31 cellular contexts compared by ENCODE assay signal in the genomic region with DNA sequence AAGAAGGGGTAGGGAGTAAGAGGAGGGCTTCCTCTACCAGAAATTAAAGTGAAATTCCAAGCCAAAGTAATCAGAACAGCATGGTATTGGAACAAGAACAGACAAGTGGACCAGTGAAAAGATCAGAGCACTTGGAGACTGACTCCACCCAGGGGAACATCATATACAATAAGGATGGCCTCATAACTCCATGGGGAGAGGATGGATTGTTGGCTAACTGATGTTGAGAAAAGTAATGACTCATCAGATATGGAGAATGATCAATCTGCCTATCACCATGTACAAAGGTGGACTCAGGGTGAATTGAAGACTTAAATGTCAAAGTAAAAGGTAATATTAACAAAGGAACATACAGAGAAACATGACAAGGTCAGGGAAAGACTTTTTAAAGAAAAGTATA. TPM values are rescaled to one million over a fixed set of nuclear protein-coding genes. Genes with fewer than 3 reads are reported as not detected.
"Had no signal": no experiment of that assay in that cellular context is flagged by ENCODE, and none has a peak within 500 bp of the region (broad histone marks: within the 10 kb centered on the region; RNA-seq: fewer than 3 reads in every experiment).

No MANE protein-coding gene starts in this region.

- FAIRE-seq: RCC 7860 had no signal

- H3K4me1 ChIP-seq: SJCRH30 had no signal

- H3K27ac ChIP-seq: PC-9, SJCRH30, SK-N-MC had no signal

- ATAC-seq: activated CD4-positive, alpha-beta T cell treated with anti-CD3 and anti-CD28 coated beads for 36 hours; activated CD4-positive, CD25-positive, alpha-beta regulatory T cell treated with anti-CD3 and anti-CD28 coated beads, Interleukin-2, amount 50 U/mL, for 24 hours; activated CD8-positive, alpha-beta T cell treated with anti-CD3 and anti-CD28 coated beads, Interleukin-2, amount 10 ng/mL, durations not matched to agents 7 days and 5 days had no signal

- DNase-seq: activated CD4-positive, alpha-beta T cell treated with anti-CD3 and anti-CD28 coated beads for 36 hours; activated CD4-positive, alpha-beta T cell treated with anti-CD3 and anti-CD28 coated beads, Interleukin-2, amount 10 ng/mL, durations not matched to agents 7 days and 5 days; activated CD4-positive, alpha-beta T cell treated with anti-CD3 and anti-CD28 coated beads, Interleukin-2, amount 50 U/mL, for 48 hours; activated CD8-positive, alpha-beta T cell treated with anti-CD3 and anti-CD28 coated beads, Interleukin-2, amount 10 ng/mL, durations not matched to agents 7 days and 5 days; activated gamma-delta T cell; activated naive CD4-positive, alpha-beta T cell treated with Interleukin-2 at 50 U/mL for 16 hours; activated naive CD8-positive, alpha-beta T cell treated with anti-CD3 and anti-CD28 coated beads, Interleukin-2, amount 10 ng/mL, durations not matched to agents 7 days and 5 days; activated T-cell treated with anti-CD3 and anti-CD28 coated beads, Interleukin-2, amount 50 U/mL, for 24 hours; amygdala; caudate nucleus; Karpas-422; NCI-H1105 treated with DMSO at 0.1 percent for 48 hours; NCI-H1436; NCI-H1694; NCI-H1930; NCI-H2081 treated with DMSO at 0.1 percent for 48 hours; NCI-H345; NCI-H524 treated with DMSO at 0.1 percent for 48 hours; NK-92 treated with Interleukin-12 subunit alpha and Interleukin-12 subunit beta, amount 100 ng/mL, for 24 hours; PC-9; SHP77; SJCRH30; T1000 had no signal

- H3K36me3 ChIP-seq: ascending aorta, SJCRH30 had no signal

- H3K9me3 ChIP-seq: ascending aorta, SJCRH30 had no signal

- H3K27me3 ChIP-seq: ascending aorta had no signal

- H3K4me3 ChIP-seq: ascending aorta, PC-9, SJCRH30, SK-N-MC had no signal

RNA-seq across cellular contexts. Expression of a gene that starts 12.8 kb away (rescaled TPM):
- total RNA-seq: activated CD4-positive, alpha-beta T cell treated with anti-CD3 and anti-CD28 coated beads for 36 hours; activated CD4-positive, alpha-beta T cell treated with anti-CD3 and anti-CD28 coated beads, Interleukin-2, amount 10 ng/mL, durations not matched to agents 7 days and 5 days; activated CD8-positive, alpha-beta T cell treated with anti-CD3 and anti-CD28 coated beads, Interleukin-2, amount 10 ng/mL, durations not matched to agents 7 days and 5 days; activated naive CD8-positive, alpha-beta T cell treated with anti-CD3 and anti-CD28 coated beads, Interleukin-2, amount 10 ng/mL, durations not matched to agents 7 days and 5 days; activated T-helper 2 cell treated with anti-CD3 and anti-CD28 coated beads, Interferon-gamma antibody, Interleukin-2, Interleukin-4, amounts not matched to agents 10 μg/mL and 5 μg/mL and 100 μg/mL, durations not matched to agents 14 hours and 24 hours and 36 hours; OCI-LY7; PC-9; SJCRH30; T-helper 1 cell treated with Interleukin-12 subunit alpha and Interleukin-12 subunit beta and Interleukin-4 antibody, amounts not matched to agents 30 ng/mL and 1 ng/mL, for 36 hours; T-helper 2 cell treated with Interferon-gamma antibody and Interleukin-4, amounts not matched to agents 100 ng/mL and 5 ng/mL, for 36 hours had no signal
